9 cellular contexts compared by ENCODE assay signal in genomic region chr3:152480282-152480953, GRCh38.
A peak's percentile ranks its signal among the peaks of the same experiment; 100 is the strongest.
DNase-seq lines count a peak whose midpoint lies in the region; ATAC-seq and TF ChIP-seq lines count a peak whose summit lies in the region.
"Had no signal": no experiment of that assay in that cellular context is flagged by ENCODE, and none has a peak within 500 bp of the region (broad histone marks: within the 10 kb centered on the region; RNA-seq: fewer than 3 reads in every experiment).

No MANE protein-coding gene starts in this region.

- H3K27ac ChIP-seq in SK-N-SH (ENCODE audit: low read depth in 2 of 2, low read length in 1 of 2): no peak overlapping the region
- no peak overlapping the region for H3K27ac ChIP-seq in PC-3 (ENCODE audit: low read length)

- H3K9ac ChIP-seq in SK-N-SH: no peak overlapping the region
- H3K9ac ChIP-seq in PC-3 (ENCODE audit: low read length): no peak overlapping the region

- H4K20me1 ChIP-seq in SK-N-SH (ENCODE audit: insufficient read depth) (no peaks in the 10 kb centered on the region), PC-3 (ENCODE audit: low read length) (no peaks in the 10 kb centered on the region)

- H3K4me1 ChIP-seq in SK-N-SH (ENCODE audit: control insufficient read depth in 1 of 2, insufficient read depth in 2 of 2, low read depth in 1 of 2, low read length in 1 of 2): no peaks in the 10 kb centered on the region
- H3K4me1 ChIP-seq in PC-3 (ENCODE audit: insufficient read depth, low read length): no peaks in the 10 kb centered on the region

- WGBS in SK-N-SH (ENCODE audit: low lambda C conversion rate): 5% methylated on average over 2 of the region's 2 CpGs

- H3K4me2 ChIP-seq in SK-N-SH (no peak overlapping the region), PC-3 (ENCODE audit: low read length) (no peak overlapping the region)

- no peaks in the 10 kb centered on the region for H3K9me2 ChIP-seq in SK-N-SH
- H3K9me2 ChIP-seq in PC-3 (replicated peaks; ENCODE audit: low read length): no peaks in the 10 kb centered on the region

- no peak for TF ChIP-seq EP300 in SK-N-SH (IDR thresholded peaks at IDR 0.05; ENCODE audit: borderline replicate concordance in 1 of 2, low read depth in 1 of 2, low read length in 1 of 2)

- DNase-seq in GM12864 (ENCODE audit: low read depth): peak; percentile 72
- no peak for DNase-seq in SK-N-SH
- DNase-seq in cerebellar nuclear complex (lab: John Stamatoyannopoulos, UW): no peak
- DNase-seq in COR-L47 (lab: John Stamatoyannopoulos, UW): no peak
- DNase-seq in PC-3: no peak
- DNase-seq: naive thymus-derived CD4-positive, alpha-beta T cell had no signal

- no peaks in the 10 kb centered on the region for H3K27me3 ChIP-seq in SK-N-SH (ENCODE audit: insufficient read depth)
- H3K27me3 ChIP-seq in PC-3 (ENCODE audit: low read length): no peaks in the 10 kb centered on the region

- H3K9me3 ChIP-seq in SK-N-SH (0 out of 2 replicates have a peak, but pooled peaks cover 6% of the 10 kb centered on the region), PC-3 (ENCODE audit: low read length) (no peaks in the 10 kb centered on the region)

- H3F3A ChIP-seq in SK-N-SH (replicated peaks; ENCODE audit: insufficient read depth) (no peaks in the 10 kb centered on the region), PC-3 (ENCODE audit: low read length, unreplicated experiment) (no peaks in the 10 kb centered on the region)

- BruUV-seq in PC-3 (replicated peaks; lab: Mats Ljungman, UMichigan): no TSS peak

- intact Hi-C loops in PC-3 (cut with micrococcal nuclease): no loop called here

- H3K4me3 ChIP-seq in GM12864 (ENCODE audit: low read depth, low read length) (no peak overlapping the region; the same call in 1 of the 2 replicates), SK-N-SH (ENCODE audit: low read depth in 2 of 2, low read length in 1 of 2) (no peak overlapping the region), PC-3 (ENCODE audit: low read length) (no peak overlapping the region)

- CTCF ChIA-PET in SK-N-SH (lab: Yijun Ruan, JAX) (no interaction called here), PC-3 (lab: Charles Lee) (no interaction called here)

- no peak for TF ChIP-seq RAD21 in SK-N-SH (IDR thresholded peaks at IDR 0.05; ENCODE audit: low read length)

- POLR2A ChIA-PET in SK-N-SH (lab: Yijun Ruan, JAX): no interaction called here
- POLR2A ChIA-PET in PC-3 (lab: Charles Lee; ENCODE audit: unreplicated experiment): no interaction called here

- H3K79me2 ChIP-seq in SK-N-SH (ENCODE audit: insufficient read depth) (no peaks in the 10 kb centered on the region), PC-3 (ENCODE audit: low read length) (no peaks in the 10 kb centered on the region)

- TF ChIP-seq CTCF in GM12864 (IDR thresholded peaks at IDR 0.05; ENCODE audit: low read depth, low read length, missing control alignments) (no peak), SK-N-SH (IDR thresholded peaks at IDR 0.05) (no peak), PC-3 (conservative IDR thresholded peaks at IDR 0.05; ENCODE audit: low read depth, low read length) (no peak)

- H2AFZ ChIP-seq in SK-N-SH (ENCODE audit: low read depth): no peak overlapping the region
- H2AFZ ChIP-seq in PC-3 (ENCODE audit: low read length): no peak overlapping the region

- ATAC-seq in GM19395 (IDR thresholded peaks at IDR 0.05; ENCODE audit: unreplicated experiment): peak; percentile 94
- peak; percentile 90 for ATAC-seq in HG02840 (IDR thresholded peaks at IDR 0.05; ENCODE audit: low FRiP score, unreplicated experiment)
- peak; percentile 93 for ATAC-seq in HG03520 (IDR thresholded peaks at IDR 0.05; ENCODE audit: unreplicated experiment)
- ATAC-seq in PC-3: no peak
- ATAC-seq: naive thymus-derived CD4-positive, alpha-beta T cell had no signal

- no peaks in the 10 kb centered on the region for H3K36me3 ChIP-seq in SK-N-SH (replicated peaks in 1 of 2; ENCODE audit: control insufficient read depth in 1 of 2, insufficient read depth in 2 of 2, low read length in 1 of 2)
- H3K36me3 ChIP-seq in PC-3 (ENCODE audit: low read depth, low read length): no peaks in the 10 kb centered on the region

TF ChIP-seq in SK-N-SH, 30 proteins besides CTCF, POLR2A, EP300 and RAD21:
- TF ChIP-seq GATA2 (CRISPR knock-in tag; IDR thresholded peaks at IDR 0.05) (no peak), MAX (IDR thresholded peaks at IDR 0.05; ENCODE audit: low read depth) (no peak), NRF1 (IDR thresholded peaks at IDR 0.05; ENCODE audit: low read depth, low read length) (no peak), USF1 (IDR thresholded peaks at IDR 0.05; ENCODE audit: borderline replicate concordance, low read depth) (no peak), GABPA (IDR thresholded peaks at IDR 0.05; ENCODE audit: low read depth) (no peak), POLR2AphosphoS5 (IDR thresholded peaks at IDR 0.05; ENCODE audit: low read depth, low read length) (no peak), USF2 (IDR thresholded peaks at IDR 0.05; ENCODE audit: borderline replicate concordance, low read depth, low read length) (no peak), NFIC (IDR thresholded peaks at IDR 0.05; ENCODE audit: borderline replicate concordance) (no peak), EZH2phosphoT487 (IDR thresholded peaks at IDR 0.05; ENCODE audit: borderline replicate concordance, low read depth) (no peak), YY1 (IDR thresholded peaks at IDR 0.05; ENCODE audit: low read depth) (no peak), FOXJ3 (CRISPR knock-in tag; IDR thresholded peaks at IDR 0.05) (no peak), PBX3 (IDR thresholded peaks at IDR 0.05) (no peak), FOSL2 (IDR thresholded peaks at IDR 0.05; ENCODE audit: borderline replicate concordance, low read depth) (no peak), REST (IDR thresholded peaks at IDR 0.05; ENCODE audit: low read depth, low read length) (no peak), RCOR1 (IDR thresholded peaks at IDR 0.05; ENCODE audit: low read length) (no peak), TCF12 (IDR thresholded peaks at IDR 0.05) (no peak)
TF ChIP-seq in SK-N-SH: peak in this region for 0.
